Comparison of ENCODE assay signal across 16 cellular contexts in the genomic region with DNA sequence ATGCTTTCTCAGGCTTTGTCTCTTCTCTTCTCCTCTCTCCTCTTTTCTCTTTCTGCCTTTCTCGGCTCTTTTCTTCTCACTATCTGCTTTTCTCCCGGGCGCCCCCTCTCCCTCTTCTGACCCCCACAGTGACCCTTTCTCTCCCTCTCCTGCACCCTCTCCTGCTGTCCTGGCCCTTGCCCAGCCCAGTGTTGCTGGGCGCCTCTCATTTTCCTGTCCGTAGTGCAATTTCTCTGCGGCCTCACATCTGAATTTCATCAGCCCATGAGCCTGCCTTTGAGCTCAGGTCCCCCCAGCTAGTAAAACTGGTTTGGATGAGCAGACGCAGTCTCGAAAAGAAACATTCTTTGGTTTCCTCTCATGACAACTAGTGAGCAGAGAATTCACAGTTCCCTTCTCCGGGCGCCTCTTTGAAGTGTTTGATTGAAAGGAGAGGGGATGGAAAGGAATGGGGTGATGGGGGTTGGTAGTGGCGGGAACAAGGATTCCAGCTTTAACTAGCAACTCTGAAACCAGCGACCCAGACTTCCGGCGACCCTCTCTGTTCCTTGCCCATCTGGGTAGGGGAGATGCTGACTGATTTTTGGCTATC.
"Had no signal": no experiment of that assay in that cellular context is flagged by ENCODE, and none has a peak within 500 bp of the region (broad histone marks: within the 10 kb centered on the region; RNA-seq: fewer than 3 reads in every experiment).

No MANE protein-coding gene starts in this region.

- H3K27me3 ChIP-seq: right atrium auricular region had no signal

- H3K27ac Mint-ChIP-seq: activated B cell treated with CpG ODN at 0.5 μM for 24 hours; activated CD8-positive, alpha-beta T cell treated with anti-CD3 and anti-CD28 coated beads for 36 hours; stimulated activated naive CD8-positive, alpha-beta T cell treated with anti-CD3 and anti-CD28 coated beads, Interleukin-15, Interleukin-2, amounts not matched to agents 100 ng/mL and 50 ng/mL, for 24 hours had no signal

- H3K4me3 Mint-ChIP-seq: activated B cell treated with CpG ODN at 0.5 μM for 24 hours; activated CD8-positive, alpha-beta T cell treated with anti-CD3 and anti-CD28 coated beads for 36 hours; activated T-cell treated with anti-CD3 and anti-CD28 coated beads, Interleukin-2, amount 50 U/mL, for 4 hours; naive B cell; stimulated activated naive CD8-positive, alpha-beta T cell treated with anti-CD3 and anti-CD28 coated beads, Interleukin-15, Interleukin-2, amounts not matched to agents 100 ng/mL and 50 ng/mL, for 24 hours had no signal

- H3K36me3 ChIP-seq: esophagus muscularis mucosa, lower lobe of right lung, right atrium auricular region, suprapubic skin, upper lobe of right lung had no signal

- H3K9me3 ChIP-seq: esophagus muscularis mucosa, lower lobe of right lung, right atrium auricular region, suprapubic skin, upper lobe of right lung had no signal

- H3K4me1 ChIP-seq: esophagus muscularis mucosa, lower lobe of right lung, right atrium auricular region, suprapubic skin, upper lobe of right lung had no signal

- H3K4me1 Mint-ChIP-seq: activated B cell treated with CpG ODN at 0.5 μM for 24 hours, naive B cell had no signal

- DNase-seq: activated B cell treated with CpG ODN at 0.5 μM for 24 hours; activated CD4-positive, alpha-beta T cell treated with anti-CD3 and anti-CD28 coated beads for 48 hours; activated CD8-positive, alpha-beta T cell treated with anti-CD3 and anti-CD28 coated beads for 36 hours; activated effector memory CD4-positive, alpha-beta T cell treated with Interleukin-2 at 50 U/mL for 16 hours; activated naive CD4-positive, alpha-beta T cell treated with anti-CD3 and anti-CD28 coated beads, Interleukin-2, amount 50 U/mL, for 16 hours; activated T-cell treated with anti-CD3 and anti-CD28 coated beads, Interleukin-2, amount 50 U/mL, for 4 hours; hypothalamus; lower lobe of right lung; naive B cell; occipital lobe; T-helper 2 cell; upper lobe of right lung had no signal

- H3K4me3 ChIP-seq: esophagus muscularis mucosa, lower lobe of right lung, right atrium auricular region, suprapubic skin, upper lobe of right lung had no signal

- H3K36me3 Mint-ChIP-seq: naive B cell had no signal

- H3K9me3 Mint-ChIP-seq: activated B cell treated with CpG ODN at 0.5 μM for 24 hours; activated CD8-positive, alpha-beta T cell treated with anti-CD3 and anti-CD28 coated beads for 36 hours; activated T-cell treated with anti-CD3 and anti-CD28 coated beads, Interleukin-2, amount 50 U/mL, for 4 hours; stimulated activated naive CD8-positive, alpha-beta T cell treated with anti-CD3 and anti-CD28 coated beads, Interleukin-15, Interleukin-2, amounts not matched to agents 100 ng/mL and 50 ng/mL, for 24 hours had no signal

- H3K27me3 Mint-ChIP-seq: activated B cell treated with CpG ODN at 0.5 μM for 24 hours; stimulated activated naive CD8-positive, alpha-beta T cell treated with anti-CD3 and anti-CD28 coated beads, Interleukin-15, Interleukin-2, amounts not matched to agents 100 ng/mL and 50 ng/mL, for 24 hours had no signal

- H3K27ac ChIP-seq: esophagus muscularis mucosa, lower lobe of right lung, right atrium auricular region, suprapubic skin, upper lobe of right lung had no signal
